In the genomic region with DNA sequence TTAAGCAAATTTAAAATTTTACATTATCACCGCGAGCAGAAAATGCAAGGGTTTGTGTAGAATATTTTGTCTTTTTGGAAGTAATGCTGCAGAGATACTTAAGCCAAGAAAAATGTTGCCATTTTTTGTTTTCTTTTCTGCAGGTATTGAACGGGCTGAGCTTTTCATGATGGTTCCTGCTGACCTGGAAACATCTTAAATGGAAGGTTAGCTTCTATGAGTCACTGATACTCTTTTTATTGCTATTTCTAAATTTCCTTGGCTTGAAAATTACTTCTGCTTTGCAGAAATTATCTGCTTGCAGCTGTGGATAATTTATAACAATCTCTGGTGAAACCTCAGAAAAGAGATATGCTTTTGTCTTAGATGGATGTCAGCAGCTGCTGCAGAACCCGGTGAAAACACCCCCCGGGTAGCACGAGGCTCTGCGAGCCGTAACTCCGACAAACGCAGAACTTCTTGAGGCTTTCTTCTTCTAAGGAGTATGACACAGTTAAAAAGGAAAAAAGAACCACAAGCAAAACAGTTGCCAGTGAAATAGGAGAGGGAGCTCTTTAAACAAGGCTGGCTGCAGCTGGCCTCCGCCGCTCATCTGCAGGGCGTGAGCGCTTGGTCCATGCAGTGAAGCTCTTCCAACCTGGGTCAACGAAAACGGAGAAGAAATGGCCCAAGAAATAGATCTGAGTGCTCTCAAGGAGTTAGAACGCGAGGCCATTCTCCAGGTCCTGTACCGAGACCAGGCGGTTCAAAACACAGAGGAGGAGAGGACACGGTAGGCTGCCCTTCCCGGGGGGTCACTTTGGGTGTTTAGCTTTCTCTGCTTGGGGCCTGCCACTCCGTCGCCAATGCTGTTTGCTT, we compare ENCODE assay signal across 1 cellular context.
TF ChIP-seq lines count a peak whose summit lies in the region.

No MANE protein-coding gene starts in this region.

TF ChIP-seq in H1, 55 proteins besides CTCF, POLR2A, EP300 and RAD21:
- TF ChIP-seq, protein P1, sequence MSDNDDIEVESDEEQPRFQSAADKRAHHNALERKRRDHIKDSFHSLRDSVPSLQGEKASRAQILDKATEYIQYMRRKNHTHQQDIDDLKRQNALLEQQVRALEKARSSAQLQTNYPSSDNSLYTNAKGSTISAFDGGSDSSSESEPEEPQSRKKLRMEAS (IDR thresholded peaks at IDR 0.05) = no peak
- TF ChIP-seq TAF1 (IDR thresholded peaks at IDR 0.05; ENCODE audit: low read depth, low read length) (no peak), CBX8 (IDR thresholded peaks at IDR 0.05; ENCODE audit: borderline replicate concordance, low read depth, low read length) (no peak)
- TF ChIP-seq, protein P2, sequence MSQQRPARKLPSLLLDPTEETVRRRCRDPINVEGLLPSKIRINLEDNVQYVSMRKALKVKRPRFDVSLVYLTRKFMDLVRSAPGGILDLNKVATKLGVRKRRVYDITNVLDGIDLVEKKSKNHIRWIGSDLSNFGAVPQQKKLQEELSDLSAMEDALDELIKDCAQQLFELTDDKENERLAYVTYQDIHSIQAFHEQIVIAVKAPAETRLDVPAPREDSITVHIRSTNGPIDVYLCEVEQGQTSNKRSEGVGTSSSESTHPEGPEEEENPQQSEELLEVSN (IDR thresholded peaks at IDR 0.05) = no peak
